In the genomic region with DNA sequence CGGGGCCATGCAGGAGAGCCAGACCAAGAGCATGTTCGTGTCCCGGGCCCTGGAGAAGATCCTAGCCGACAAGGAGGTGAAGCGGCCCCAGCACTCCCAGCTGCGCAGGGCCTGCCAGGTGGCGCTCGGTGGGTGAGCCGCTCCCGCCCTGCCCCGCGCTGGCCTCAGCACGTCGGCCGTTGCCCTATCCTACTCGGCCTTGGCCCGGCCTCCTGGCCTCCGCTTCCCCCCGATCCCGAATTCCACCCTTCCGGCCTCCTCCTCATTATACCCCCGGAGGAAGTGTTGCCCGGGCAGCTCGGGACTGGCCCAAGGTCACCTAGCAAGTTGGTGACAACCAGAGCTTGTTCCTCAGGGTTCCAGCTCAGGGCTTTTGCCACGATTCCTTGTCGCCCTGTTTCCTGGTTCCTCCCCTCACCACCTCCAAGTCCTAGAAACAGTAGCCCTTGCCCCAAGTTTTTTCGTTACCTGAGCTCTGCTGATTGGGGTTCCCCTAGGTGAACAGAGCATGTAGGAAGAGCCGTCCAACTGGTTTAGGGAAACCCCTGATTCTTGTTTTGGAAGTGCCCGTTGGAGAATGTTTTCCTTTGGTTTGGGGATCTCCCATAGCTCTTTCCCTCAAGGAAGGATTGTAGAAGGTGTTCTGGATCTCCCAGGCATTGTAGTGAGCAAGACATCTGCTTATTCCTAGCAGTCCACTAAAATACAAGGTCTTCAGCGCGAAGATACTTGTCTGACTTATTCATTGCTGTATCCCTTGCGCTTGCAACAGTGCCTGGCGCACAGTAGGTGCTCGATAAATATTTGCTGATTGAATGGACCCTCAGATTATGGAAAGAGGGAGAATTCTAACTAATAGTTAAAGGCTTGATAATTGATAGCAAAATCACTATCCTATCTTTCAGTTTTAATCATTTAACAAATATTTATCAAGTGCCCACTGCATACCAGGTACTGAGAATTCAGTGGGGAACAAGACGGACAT, we compare ENCODE assay signal across 8 cellular contexts. TPM values are rescaled to one million over a fixed set of nuclear protein-coding genes. Genes with fewer than 3 reads are reported as not detected.
DNase-seq lines count a peak whose midpoint lies in the region; ATAC-seq, FAIRE-seq and TF ChIP-seq lines count a peak whose summit lies in the region.

No MANE protein-coding gene starts in this region.

- FAIRE-seq in bronchial epithelial cell (lab: Jason Lieb, UNC) = no peak

- H3K36me3 ChIP-seq in bronchial epithelial cell (ENCODE audit: control insufficient read depth, insufficient read depth, low read length) = no peaks in the 10 kb centered on the region
- no peaks in the 10 kb centered on the region for H3K36me3 ChIP-seq in kidney epithelial cell (ENCODE audit: control insufficient read depth, insufficient read depth, low read length)

- H3K4me1 Mint-ChIP-seq in stimulated activated naive CD8-positive, alpha-beta T cell treated with anti-CD3 and anti-CD28 coated beads, Interleukin-15, Interleukin-2, amounts not matched to agents 100 ng/mL and 50 ng/mL, for 24 hours (ENCODE audit: low read depth) = peaks cover 65% of the 10 kb centered on the region

- H3K27ac Mint-ChIP-seq in stimulated activated naive CD8-positive, alpha-beta T cell treated with anti-CD3 and anti-CD28 coated beads, Interleukin-15, Interleukin-2, amounts not matched to agents 100 ng/mL and 50 ng/mL, for 24 hours = peak overlapping the region; percentile 96

- H3K9me3 Mint-ChIP-seq in stimulated activated naive CD8-positive, alpha-beta T cell treated with anti-CD3 and anti-CD28 coated beads, Interleukin-15, Interleukin-2, amounts not matched to agents 100 ng/mL and 50 ng/mL, for 24 hours = no peaks in the 10 kb centered on the region

- H3K27me3 Mint-ChIP-seq in stimulated activated naive CD8-positive, alpha-beta T cell treated with anti-CD3 and anti-CD28 coated beads, Interleukin-15, Interleukin-2, amounts not matched to agents 100 ng/mL and 50 ng/mL, for 24 hours = no peaks in the 10 kb centered on the region

- H3K36me3 Mint-ChIP-seq in stimulated activated naive CD8-positive, alpha-beta T cell treated with anti-CD3 and anti-CD28 coated beads, Interleukin-15, Interleukin-2, amounts not matched to agents 100 ng/mL and 50 ng/mL, for 24 hours (ENCODE audit: low read depth) = peaks cover 10% of the 10 kb centered on the region

- TF ChIP-seq CTCF in bronchial epithelial cell (IDR thresholded peaks at IDR 0.05; ENCODE audit: insufficient read depth, low read length, severe bottlenecking) (peak; percentile 8), kidney epithelial cell (IDR thresholded peaks at IDR 0.05; ENCODE audit: insufficient read depth, low read length, poor library complexity, severe bottlenecking) (no peak)

- ATAC-seq in GM18505 (IDR thresholded peaks at IDR 0.05; ENCODE audit: unreplicated experiment) = peak; percentile 48
- ATAC-seq in HG03039 (IDR thresholded peaks at IDR 0.05; ENCODE audit: unreplicated experiment) = peak; percentile 30

- H3K27me3 ChIP-seq in bronchial epithelial cell (ENCODE audit: control insufficient read depth, insufficient read depth, low read length) (no peaks in the 10 kb centered on the region), kidney epithelial cell (ENCODE audit: control insufficient read depth, insufficient read depth, low read length) (no peaks in the 10 kb centered on the region)

- H3K4me3 ChIP-seq in bronchial epithelial cell (ENCODE audit: low read depth, low read length) (peak overlapping the region; percentile 73), kidney epithelial cell (ENCODE audit: low read depth, low read length) (peak overlapping the region; percentile 82)

- peak overlapping the region; percentile 97 for H3K4me3 Mint-ChIP-seq in stimulated activated naive CD8-positive, alpha-beta T cell treated with anti-CD3 and anti-CD28 coated beads, Interleukin-15, Interleukin-2, amounts not matched to agents 100 ng/mL and 50 ng/mL, for 24 hours

- TF ChIP-seq POLR2A in GM18505 (IDR thresholded peaks at IDR 0.05; ENCODE audit: borderline replicate concordance, extremely low read depth, insufficient read depth, insufficient read length) = no peak

- peak; percentile 65 for DNase-seq in 8988T
- peak; percentile 87 for DNase-seq in NCI-H510A treated with DMSO at 0.1 percent for 48 hours (lab: John Stamatoyannopoulos, UW)
- DNase-seq in bronchial epithelial cell (ENCODE audit: low read depth) = peak; percentile 62
- no peak for DNase-seq in kidney epithelial cell (ENCODE audit: low read depth)
- DNase-seq in cortex of kidney (lab: John Stamatoyannopoulos, UW) = no peak

RNA-seq across cellular contexts. Expression of a gene that starts 0.7 kb away (rescaled TPM):
- 36.1 and 38.9 TPM in 2 replicates for total RNA-seq in bronchial epithelial cell
- 34.0 and 38.9 TPM in 2 replicates for total RNA-seq in kidney epithelial cell

Comparison
In these comparisons a context has a peak if more than half of its experiments do, and no peak if none do; other contexts are left out.
1. DNase-seq: peak in 8988T (single experiment), NCI-H510A treated with DMSO at 0.1 percent for 48 hours (single experiment) and bronchial epithelial cell (single experiment); none in kidney epithelial cell (single experiment) and cortex of kidney (single experiment).